ENCODE assay signal across 11 cellular contexts in genomic region chr15:97755726-97756125, GRCh38.
"Had no signal": no experiment of that assay in that cellular context is flagged by ENCODE, and none has a peak within 500 bp of the region (broad histone marks: within the 10 kb centered on the region; RNA-seq: fewer than 3 reads in every experiment).

No MANE protein-coding gene starts in this region.

- H3K4me3 ChIP-seq: MG63 had no signal

- DNase-seq: MG63, NCI-H1048, NCI-H1105, NCI-H1436 treated with DMSO at 0.1 percent for 48 hours, NCI-H1694, NCI-H187 treated with DMSO at 0.1 percent for 48 hours, NCI-H2029, NCI-H2171, NCI-H226, NCI-H446 treated with DMSO at 0.1 percent for 48 hours, NCI-H510A had no signal

- H3K9me3 ChIP-seq: MG63 had no signal

- H3K27me3 ChIP-seq: MG63 had no signal

- H3K36me3 ChIP-seq: MG63 had no signal
